In genomic region chr12:51323966-51324895, GRCh38 we compare ENCODE assay signal across 9 cellular contexts. TPM values are rescaled to one million over a fixed set of nuclear protein-coding genes. Genes with fewer than 3 reads are reported as not detected.
DNase-seq lines count a peak whose midpoint lies in the region; ATAC-seq and TF ChIP-seq lines count a peak whose summit lies in the region.
"Had no signal": no experiment of that assay in that cellular context is flagged by ENCODE, and none has a peak within 500 bp of the region (broad histone marks: within the 10 kb centered on the region; RNA-seq: fewer than 3 reads in every experiment).

BIN2 (minus strand) TSS chr12:51324174; CDS start chr12:51324102, 72 bp downstream.

- no peaks in the 10 kb centered on the region for H3K9me3 ChIP-seq in adrenal gland (replicated peaks in 1 of 3)
- H3K9me3 ChIP-seq: gastrocnemius medialis had no signal

- H3K27ac ChIP-seq in adrenal gland, result peak within 1 kb of the TSS in 3 of 5 donors; percentile 14 to 84 (median 54)
- H3K27ac ChIP-seq in brain microvascular endothelial cell, result no peak within 1 kb of the TSS
- H3K27ac ChIP-seq: gastrocnemius medialis had no signal

- H3K4me3 ChIP-seq in adrenal gland, result peak within 1 kb of the TSS in 1 of 4 donors; percentile 39
- H3K4me3 ChIP-seq in brain microvascular endothelial cell (ENCODE audit: low read depth, low read length), result no peak within 1 kb of the TSS

- no peak for TF ChIP-seq CTCF in GM13977 (IDR thresholded peaks at IDR 0.05; ENCODE audit: extremely low read depth, insufficient read depth, missing control alignments)
- TF ChIP-seq CTCF in adrenal gland (IDR thresholded peaks at IDR 0.05), result no peak
- no peak for TF ChIP-seq CTCF in brain microvascular endothelial cell (IDR thresholded peaks at IDR 0.05; ENCODE audit: low read depth, low read length, missing control alignments)

- H3K27me3 ChIP-seq in adrenal gland (no peaks in the 10 kb centered on the region), brain microvascular endothelial cell (replicated peaks) (no peaks in the 10 kb centered on the region)
- H3K27me3 ChIP-seq: gastrocnemius medialis had no signal

- H3K4me1 ChIP-seq in adrenal gland (replicated peaks in 1 of 2), result peaks cover 0 to 9% of the 10 kb centered on the region in 2 donors

- H3K36me3 ChIP-seq in adrenal gland (replicated peaks in 1 of 2) (no peaks in the 10 kb centered on the region), brain microvascular endothelial cell (replicated peaks) (no peaks in the 10 kb centered on the region)
- H3K36me3 ChIP-seq: gastrocnemius medialis had no signal

- 85 to 92% (median 87%) methylated on average over 46 to 60 of the region's 60 CpGs for WGBS in adrenal gland, 4 donors

- no peak for TF ChIP-seq POLR2A in adrenal gland (IDR thresholded peaks at IDR 0.05)

- intact Hi-C loops in adrenal gland (cut with DNase I), result no loop called here
- intact Hi-C loops in sciatic nerve (cut with DNase I), result no loop called here

- in situ Hi-C loops in GM13977 (cut with MboI; ENCODE audit: low pct_unique_long_range_greater_than_20kb, low sequenced_read_pairs, unreplicated experiment) (no loop called here), brain microvascular endothelial cell (cut with HindIII; ENCODE audit: low pct_ligation_motif_present, low sequenced_read_pairs) (no loop called here)

- peak; percentile 77 for ATAC-seq in HG02885 (IDR thresholded peaks at IDR 0.05; ENCODE audit: poor library complexity, unreplicated experiment)
- ATAC-seq in sciatic nerve, result peak; percentile 9
- ATAC-seq in HG02852 (IDR thresholded peaks at IDR 0.05; ENCODE audit: unreplicated experiment), result no peak
- ATAC-seq: gastrocnemius medialis had no signal

- DNase-seq in GM13977 (ENCODE audit: low spot score) (peak; percentile 88), T-helper 9 cell (peak; percentile 60), adrenal gland (peak in 4 of 7 donors; percentile 30 to 36 (median 32)), sciatic nerve (ENCODE audit: low spot score) (peak; percentile 70), brain microvascular endothelial cell (no peak), NCI-H2081 treated with DMSO at 0.1 percent for 48 hours (lab: John Stamatoyannopoulos, UW) (no peak)

RNA-seq across cellular contexts. Expression of gene BIN2, which starts in this region (rescaled TPM):
- total RNA-seq in adrenal gland (10 to 100 TPM in 1 of 8 donors, 1 to 10 TPM in 7; 4.2 to 16.6 (median 7.1) TPM), sciatic nerve (11.2 TPM)
- 1 to 10 TPM; 4.3 to 9.8 (median 4.6) TPM for polyA plus RNA-seq in adrenal gland

Comparison
In these comparisons a context has a peak if more than half of its experiments do, and no peak if none do; other contexts are left out.
1. DNase-seq: peak in GM13977 (single experiment), T-helper 9 cell (single experiment), adrenal gland (4 of 7) and sciatic nerve (single experiment); none in brain microvascular endothelial cell (single experiment) and NCI-H2081 treated with DMSO at 0.1 percent for 48 hours (single experiment).